In genomic region chr2:74555610-74556103, GRCh38 we compare ENCODE assay signal across 8 cellular contexts. TPM values are rescaled to one million over a fixed set of nuclear protein-coding genes. Genes with fewer than 3 reads are reported as not detected.
DNase-seq lines count a peak whose midpoint lies in the region; ATAC-seq and TF ChIP-seq lines count a peak whose summit lies in the region.

No MANE protein-coding gene starts in this region.

- peak overlapping the region; percentile 88 for H3K4me3 Mint-ChIP-seq in progenitor cell of endocrine pancreas (ENCODE audit: low read depth)

- H3K4me3 ChIP-seq in cardiac muscle cell, result peak overlapping the region; percentile 53

- peaks cover 8% of the 10 kb centered on the region for H3K4me1 ChIP-seq in cardiac muscle cell (ENCODE audit: low read depth)

- DNase-seq in GF-D8 (lab: John Stamatoyannopoulos, UW) (peak; percentile 36), SKM-1 (lab: John Stamatoyannopoulos, UW; ENCODE audit: unreplicated experiment) (peak; percentile 22), cardiac muscle cell (ENCODE audit: low read depth in 1 of 2, low spot score in 1 of 2) (no peak), progenitor cell of endocrine pancreas (ENCODE audit: low spot score, unreplicated experiment) (no peak), NCI-H510A treated with DMSO at 0.1 percent for 48 hours (lab: John Stamatoyannopoulos, UW) (no peak), glomerular visceral epithelial cell (ENCODE audit: extremely low spot score) (no peak), sciatic nerve (ENCODE audit: low spot score) (no peak), GM13977 (ENCODE audit: low spot score) (no peak)

- H3K27ac Mint-ChIP-seq in progenitor cell of endocrine pancreas, result peak overlapping the region; percentile 96

- H3K27ac ChIP-seq in cardiac muscle cell, result no peak overlapping the region

- ATAC-seq in sciatic nerve, result no peak

- no peaks in the 10 kb centered on the region for H3K9me3 ChIP-seq in cardiac muscle cell (ENCODE audit: low read depth)

- H3K27me3 Mint-ChIP-seq in progenitor cell of endocrine pancreas, result peaks cover 19% of the 10 kb centered on the region

- in situ Hi-C loops in GM13977 (cut with MboI; ENCODE audit: low pct_unique_long_range_greater_than_20kb, low sequenced_read_pairs, unreplicated experiment), result no loop called here

- H3K4me1 Mint-ChIP-seq in progenitor cell of endocrine pancreas (ENCODE audit: low read depth), result peaks cover 16% of the 10 kb centered on the region

- no peaks in the 10 kb centered on the region for H3K9me3 Mint-ChIP-seq in progenitor cell of endocrine pancreas (ENCODE audit: low read depth)

- H3K36me3 Mint-ChIP-seq in progenitor cell of endocrine pancreas (ENCODE audit: insufficient read depth), result no peaks in the 10 kb centered on the region

- peaks cover 21% of the 10 kb centered on the region for H3K27me3 ChIP-seq in cardiac muscle cell

- TF ChIP-seq CTCF in cardiac muscle cell (IDR thresholded peaks at IDR 0.05; ENCODE audit: low read depth, low read length) (no peak), progenitor cell of endocrine pancreas (IDR thresholded peaks at IDR 0.05; ENCODE audit: unreplicated experiment) (no peak), GM13977 (IDR thresholded peaks at IDR 0.05; ENCODE audit: extremely low read depth, insufficient read depth, missing control alignments) (no peak)

- intact Hi-C loops in sciatic nerve (cut with DNase I), result no loop called here

- no peaks in the 10 kb centered on the region for H3K36me3 ChIP-seq in cardiac muscle cell

RNA-seq across cellular contexts. Expression of gene DOK1, which starts 1.1 kb away (rescaled TPM):
- total RNA-seq in cardiac muscle cell (12.8 and 26.1 TPM in 2 replicates), progenitor cell of endocrine pancreas (18.5 and 20.9 TPM in 2 replicates), sciatic nerve (17.3 TPM)
- 10.0 and 20.2 TPM in 2 replicates for polyA plus RNA-seq in cardiac muscle cell

RNA-seq across cellular contexts. Expression of gene LOXL3, which starts 1.9 kb away (rescaled TPM):
- total RNA-seq in cardiac muscle cell, result 23.7 and 43.3 TPM in 2 replicates
- polyA plus RNA-seq in cardiac muscle cell, result 13.4 and 31.7 TPM in 2 replicates
- total RNA-seq in progenitor cell of endocrine pancreas, result 23.4 and 24.2 TPM in 2 replicates
- total RNA-seq in sciatic nerve, result 9.2 TPM

RNA-seq across cellular contexts. Expression of gene HTRA2, which starts 25.9 kb away (rescaled TPM):
- 39.9 and 55.1 TPM in 2 replicates for total RNA-seq in cardiac muscle cell
- 57.6 and 82.0 TPM in 2 replicates for polyA plus RNA-seq in cardiac muscle cell
- 35.9 and 41.9 TPM in 2 replicates for total RNA-seq in progenitor cell of endocrine pancreas
- total RNA-seq in sciatic nerve, result 34.5 TPM

RNA-seq across cellular contexts. Expression of gene AUP1, which starts 26.2 kb away (rescaled TPM):
- total RNA-seq in cardiac muscle cell (93.2 and 105 TPM in 2 replicates), progenitor cell of endocrine pancreas (110 and 115 TPM in 2 replicates), sciatic nerve (75.3 TPM)
- 120 and 122 TPM in 2 replicates for polyA plus RNA-seq in cardiac muscle cell

RNA-seq across cellular contexts. Expression of gene DQX1, which starts 29.6 kb away (rescaled TPM):
- total RNA-seq in cardiac muscle cell (0.98 and 1.1 TPM in 2 replicates), progenitor cell of endocrine pancreas (1.5 and 1.7 TPM in 2 replicates), sciatic nerve (not detected)
- 0.60 and 0.67 TPM in 2 replicates for polyA plus RNA-seq in cardiac muscle cell

Comparison
In these comparisons a context has a peak if more than half of its experiments do, and no peak if none do; other contexts are left out.
1. DNase-seq: peak in GF-D8 (single experiment) and SKM-1 (single experiment); none in cardiac muscle cell (0 of 2), progenitor cell of endocrine pancreas (single experiment), NCI-H510A treated with DMSO at 0.1 percent for 48 hours (single experiment), glomerular visceral epithelial cell (single experiment), sciatic nerve (single experiment) and GM13977 (single experiment).